In the genomic region with DNA sequence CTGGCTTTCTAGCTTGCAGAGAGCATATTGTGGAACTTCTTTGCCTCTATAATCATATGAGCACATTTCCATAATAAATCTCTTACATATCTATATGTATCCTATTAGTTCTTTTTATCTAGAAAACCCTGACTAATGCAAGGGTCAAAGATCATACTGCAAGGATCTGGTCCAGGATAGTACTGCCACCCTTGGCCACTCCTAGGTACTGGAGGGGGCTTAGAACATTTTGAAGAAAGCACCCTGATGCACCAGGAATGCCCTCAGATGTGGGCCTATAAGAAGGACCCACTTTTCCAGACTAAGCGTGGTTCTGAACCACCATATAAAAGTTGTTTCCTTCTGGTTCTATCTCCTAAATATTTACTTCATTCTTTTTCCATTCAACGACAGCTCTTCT, we compare ENCODE assay signal across 23 cellular contexts. TPM values are rescaled to one million over a fixed set of nuclear protein-coding genes. Genes with fewer than 3 reads are reported as not detected.
DNase-seq lines count a peak whose midpoint lies in the region; ATAC-seq and TF ChIP-seq lines count a peak whose summit lies in the region.
"Had no signal": no experiment of that assay in that cellular context is flagged by ENCODE, and none has a peak within 500 bp of the region (broad histone marks: within the 10 kb centered on the region; RNA-seq: fewer than 3 reads in every experiment).

No MANE protein-coding gene starts in this region.

- H3K27me3 ChIP-seq in Loucy (ENCODE audit: insufficient read depth, low read length, poor library complexity, severe bottlenecking) (no peaks in the 10 kb centered on the region), esophagus squamous epithelium (no peaks in the 10 kb centered on the region)
- H3K27me3 ChIP-seq: BLaER1 treated with 17β-estradiol and CSF1 and Interleukin-3, amounts not matched to agents 10 nM and 100 nM; SJCRH30 had no signal

- H3K27me3 Mint-ChIP-seq in stimulated activated naive CD8-positive, alpha-beta T cell treated with anti-CD3 and anti-CD28 coated beads, Interleukin-15, amount 100 ng/mL, for 72 hours: no peaks in the 10 kb centered on the region
- H3K27me3 Mint-ChIP-seq in dendritic cell treated with granulocyte-macrophage colony-stimulating factor and Interleukin-4, amounts not matched to agents 40 ng/mL and 50 ng/mL, for 4 days: no peaks in the 10 kb centered on the region
- H3K27me3 Mint-ChIP-seq: activated CD4-positive, alpha-beta T cell treated with anti-CD3 and anti-CD28 coated beads, Interleukin-2, amount 10 ng/mL, durations not matched to agents 24 days and 14 days had no signal

- ATAC-seq in stimulated activated naive CD8-positive, alpha-beta T cell treated with anti-CD3 and anti-CD28 coated beads, Interleukin-15, amount 100 ng/mL, for 72 hours: peak; percentile 46
- ATAC-seq in stimulated activated naive CD8-positive, alpha-beta T cell treated with anti-CD3 and anti-CD28 coated beads, Interleukin-15, Interleukin-2, amounts not matched to agents 100 U/mL and 50 U/mL, for 24 hours: no peak
- no peak for ATAC-seq in Right ventricle myocardium superior (ENCODE audit: poor library complexity)
- no peak for ATAC-seq in left ventricle myocardium superior
- ATAC-seq: lower lobe of right lung had no signal

- no peak overlapping the region for H3K27ac Mint-ChIP-seq in stimulated activated naive CD8-positive, alpha-beta T cell treated with anti-CD3 and anti-CD28 coated beads, Interleukin-15, amount 100 ng/mL, for 72 hours
- H3K27ac Mint-ChIP-seq in dendritic cell treated with granulocyte-macrophage colony-stimulating factor and Interleukin-4, amounts not matched to agents 40 ng/mL and 50 ng/mL, for 4 days: peak overlapping the region; percentile 34
- H3K27ac Mint-ChIP-seq: activated CD4-positive, alpha-beta T cell treated with anti-CD3 and anti-CD28 coated beads, Interleukin-2, amount 10 ng/mL, durations not matched to agents 24 days and 14 days had no signal

- H4K20me1 ChIP-seq in Loucy (ENCODE audit: insufficient read depth, low read length, poor library complexity, severe bottlenecking): no peaks in the 10 kb centered on the region

- no peaks in the 10 kb centered on the region for H3K9me2 ChIP-seq in Loucy (replicated peaks; ENCODE audit: low read depth, low read length)

- H3K36me3 ChIP-seq in Loucy (ENCODE audit: insufficient read depth, low read length) (no peaks in the 10 kb centered on the region), esophagus squamous epithelium (peaks cover 0 to under 1% (median 0%) of the 10 kb centered on the region in 3 donors)
- H3K36me3 ChIP-seq: BLaER1 treated with 17β-estradiol and CSF1 and Interleukin-3, amounts not matched to agents 10 nM and 100 nM; lower lobe of right lung; SJCRH30 had no signal

- intact Hi-C loops in dendritic cell treated with granulocyte-macrophage colony-stimulating factor and Interleukin-4, amounts not matched to agents 40 ng/mL and 50 ng/mL, for 4 days (cut with micrococcal nuclease): no loop called here
- intact Hi-C loops in Right ventricle myocardium superior (cut with DNase I): no loop called here
- intact Hi-C loops in left ventricle myocardium superior (cut with micrococcal nuclease): no loop called here
- intact Hi-C loops in esophagus squamous epithelium (cut with DNase I): no loop called here

- TF ChIP-seq POLR2A in esophagus squamous epithelium (IDR thresholded peaks at IDR 0.05): no peak

- no peaks in the 10 kb centered on the region for H3K9me3 ChIP-seq in Loucy (ENCODE audit: insufficient read depth, low read depth, low read length)
- no peaks in the 10 kb centered on the region for H3K9me3 ChIP-seq in esophagus squamous epithelium
- H3K9me3 ChIP-seq: BLaER1 treated with 17β-estradiol and CSF1 and Interleukin-3, amounts not matched to agents 10 nM and 100 nM; lower lobe of right lung; SJCRH30 had no signal

- TF ChIP-seq CTCF in Loucy (conservative IDR thresholded peaks at IDR 0.05; ENCODE audit: low read length) (peak; percentile 48), esophagus squamous epithelium (IDR thresholded peaks at IDR 0.05) (no peak)

- no peaks in the 10 kb centered on the region for H3K36me3 Mint-ChIP-seq in dendritic cell treated with granulocyte-macrophage colony-stimulating factor and Interleukin-4, amounts not matched to agents 40 ng/mL and 50 ng/mL, for 4 days (ENCODE audit: low read depth)

- DNase-seq in stimulated activated naive CD8-positive, alpha-beta T cell treated with anti-CD3 and anti-CD28 coated beads, Interleukin-15, amount 100 ng/mL, for 72 hours: no peak
- no peak for DNase-seq in stimulated activated naive CD8-positive, alpha-beta T cell treated with anti-CD3 and anti-CD28 coated beads, Interleukin-15, Interleukin-2, amounts not matched to agents 100 U/mL and 50 U/mL, for 24 hours
- no peak for DNase-seq in Right ventricle myocardium superior
- DNase-seq in left ventricle myocardium superior: no peak
- DNase-seq in activated CD4-positive, alpha-beta T cell treated with anti-CD3 and anti-CD28 coated beads, Interleukin-2, amount 50 U/mL, for 1 hour: no peak
- DNase-seq in esophagus squamous epithelium (lab: John Stamatoyannopoulos, UW): no peak
- DNase-seq: activated CD4-positive, alpha-beta T cell treated with anti-CD3 and anti-CD28 coated beads, Interleukin-2, amount 10 ng/mL, durations not matched to agents 24 days and 14 days; Calu3; dermis blood vessel endothelial cell; foreskin fibroblast; IMR-90; lower lobe of right lung; MM.1S; NCI-H146; NCI-H2171 treated with DMSO at 0.1 percent for 48 hours; NCI-H526 treated with DMSO at 0.1 percent for 48 hours; SJCRH30; stimulated activated CD4-positive, alpha-beta T cell treated with anti-CD3 and anti-CD28 coated beads, Interleukin-12 subunit alpha, Interleukin-12 subunit beta, amount 100 ng/mL, for 4 hours; T-helper 1 cell had no signal

- no peak overlapping the region for H3K27ac ChIP-seq in esophagus squamous epithelium
- H3K27ac ChIP-seq: HL-60, lower lobe of right lung, SJCRH30 had no signal

- no peaks in the 10 kb centered on the region for H3K79me2 ChIP-seq in Loucy (ENCODE audit: insufficient read depth, low read length)

- no peak overlapping the region for H3K9ac ChIP-seq in Loucy (ENCODE audit: low read depth, low read length, poor library complexity, severe bottlenecking)
- H3K9ac ChIP-seq: BLaER1 treated with 17β-estradiol and CSF1 and Interleukin-3, amounts not matched to agents 10 nM and 100 nM had no signal

- no peak overlapping the region for H3K4me2 ChIP-seq in Loucy (ENCODE audit: low read depth, low read length, poor library complexity, severe bottlenecking)

- H3K4me1 ChIP-seq in Loucy (ENCODE audit: insufficient read depth, low read length, poor library complexity, severe bottlenecking): no peaks in the 10 kb centered on the region
- no peaks in the 10 kb centered on the region for H3K4me1 ChIP-seq in esophagus squamous epithelium
- H3K4me1 ChIP-seq: lower lobe of right lung, SJCRH30 had no signal

- H3K9me3 Mint-ChIP-seq in stimulated activated naive CD8-positive, alpha-beta T cell treated with anti-CD3 and anti-CD28 coated beads, Interleukin-15, amount 100 ng/mL, for 72 hours: no peaks in the 10 kb centered on the region
- no peaks in the 10 kb centered on the region for H3K9me3 Mint-ChIP-seq in dendritic cell treated with granulocyte-macrophage colony-stimulating factor and Interleukin-4, amounts not matched to agents 40 ng/mL and 50 ng/mL, for 4 days
- H3K9me3 Mint-ChIP-seq: activated CD4-positive, alpha-beta T cell treated with anti-CD3 and anti-CD28 coated beads, Interleukin-2, amount 10 ng/mL, durations not matched to agents 24 days and 14 days had no signal

- no peak overlapping the region for H3K4me3 Mint-ChIP-seq in stimulated activated naive CD8-positive, alpha-beta T cell treated with anti-CD3 and anti-CD28 coated beads, Interleukin-15, amount 100 ng/mL, for 72 hours
- H3K4me3 Mint-ChIP-seq in dendritic cell treated with granulocyte-macrophage colony-stimulating factor and Interleukin-4, amounts not matched to agents 40 ng/mL and 50 ng/mL, for 4 days: no peak overlapping the region
- H3K4me3 Mint-ChIP-seq: activated CD4-positive, alpha-beta T cell treated with anti-CD3 and anti-CD28 coated beads, Interleukin-2, amount 10 ng/mL, durations not matched to agents 24 days and 14 days had no signal

- H3K4me3 ChIP-seq in Loucy (ENCODE audit: low read length, poor library complexity, severe bottlenecking) (no peak overlapping the region), esophagus squamous epithelium (no peak overlapping the region)
- H3K4me3 ChIP-seq: BLaER1 treated with 17β-estradiol and CSF1 and Interleukin-3, amounts not matched to agents 10 nM and 100 nM; lower lobe of right lung; SJCRH30 had no signal

- no peaks in the 10 kb centered on the region for H3K4me1 Mint-ChIP-seq in stimulated activated naive CD8-positive, alpha-beta T cell treated with anti-CD3 and anti-CD28 coated beads, Interleukin-15, amount 100 ng/mL, for 72 hours
- H3K4me1 Mint-ChIP-seq in dendritic cell treated with granulocyte-macrophage colony-stimulating factor and Interleukin-4, amounts not matched to agents 40 ng/mL and 50 ng/mL, for 4 days (ENCODE audit: low read depth): peaks cover 7% of the 10 kb centered on the region
- H3K4me1 Mint-ChIP-seq: activated CD4-positive, alpha-beta T cell treated with anti-CD3 and anti-CD28 coated beads, Interleukin-2, amount 10 ng/mL, durations not matched to agents 24 days and 14 days had no signal

- WGBS in esophagus squamous epithelium, 2 donors: 71 to 84% methylated on average over 2 of the region's 2 CpGs

- no peaks in the 10 kb centered on the region for H3F3A ChIP-seq in Loucy (ENCODE audit: low read depth)

- H2AFZ ChIP-seq in Loucy (ENCODE audit: low read length): no peak overlapping the region

RNA-seq across cellular contexts. Expression of gene ATXN7L3B, which starts 14.6 kb away (rescaled TPM):
- total RNA-seq in Right ventricle myocardium superior (23.2 TPM), left ventricle myocardium superior (23.1 TPM), esophagus squamous epithelium (10 to 100 TPM; 12.8 to 17.2 (median 15.1) TPM)
